Comparison of ENCODE assay signal across 8 cellular contexts in the genomic region with DNA sequence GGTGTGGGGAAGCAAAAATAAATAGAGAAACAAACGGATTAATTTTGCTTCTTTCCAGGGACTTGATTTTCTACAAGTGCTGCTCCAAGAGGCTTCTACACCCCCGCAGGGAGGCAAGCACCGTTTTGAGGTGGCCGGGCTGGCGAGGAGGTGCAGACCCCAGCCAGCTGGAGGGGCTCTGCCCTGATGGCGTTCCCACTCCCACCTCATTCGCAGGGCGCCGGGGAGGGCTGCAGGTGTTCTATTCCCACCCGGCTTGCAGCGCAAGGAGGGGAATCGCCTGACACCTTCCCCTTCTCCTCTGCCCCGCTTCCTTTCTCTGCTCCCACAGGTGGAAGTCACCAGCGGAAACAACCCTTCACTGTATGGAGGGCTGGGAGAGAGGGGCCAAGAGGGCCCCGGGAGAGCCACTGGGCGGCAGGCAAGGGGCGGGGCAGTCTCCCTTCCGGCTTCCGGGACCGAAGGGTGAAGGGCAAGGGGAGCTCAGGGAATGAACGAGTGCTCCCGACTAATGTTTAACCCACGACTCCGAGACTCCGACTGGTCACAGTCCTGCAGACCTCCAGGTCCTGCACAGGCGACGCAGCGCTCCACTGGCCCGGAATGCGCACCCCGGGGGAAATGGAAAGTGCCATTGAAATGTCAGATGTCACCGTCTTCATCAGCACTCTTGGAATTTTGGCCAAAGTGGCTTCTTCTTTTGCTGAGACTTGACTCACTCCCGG. TPM values are rescaled to one million over a fixed set of nuclear protein-coding genes. Genes with fewer than 3 reads are reported as not detected.
DNase-seq lines count a peak whose midpoint lies in the region; TF ChIP-seq lines count a peak whose summit lies in the region.

No MANE protein-coding gene starts in this region.

- H3K27ac ChIP-seq in urinary bladder (ENCODE audit: low read depth), result no peak overlapping the region

- H3K36me3 ChIP-seq in urinary bladder (ENCODE audit: insufficient read depth), result no peaks in the 10 kb centered on the region

- no peaks in the 10 kb centered on the region for H3K4me1 ChIP-seq in urinary bladder (ENCODE audit: insufficient read depth)

- H3K36me3 Mint-ChIP-seq in HFFc6 (ENCODE audit: low read depth), result peaks cover 26% of the 10 kb centered on the region
- no peaks in the 10 kb centered on the region for H3K36me3 Mint-ChIP-seq in neural crest cell (ENCODE audit: low read depth)

- H3K4me1 Mint-ChIP-seq in HFFc6 (ENCODE audit: low read depth) (peaks cover 84% of the 10 kb centered on the region), neural crest cell (peaks cover 15% of the 10 kb centered on the region)

- 9% methylated on average over 33 of the region's 33 CpGs for WGBS in urinary bladder

- H3K9me3 Mint-ChIP-seq in HFFc6 (no peaks in the 10 kb centered on the region), neural crest cell (no peaks in the 10 kb centered on the region)

- H3K4me3 ChIP-seq in fibroblast of pulmonary artery (replicated peaks; ENCODE audit: low read depth, low read length) (peak overlapping the region; percentile 78), urinary bladder (ENCODE audit: low read depth, low read length) (peak overlapping the region; percentile 71)

- H3K27me3 Mint-ChIP-seq in HFFc6 (ENCODE audit: insufficient read depth) (no peaks in the 10 kb centered on the region), neural crest cell (ENCODE audit: low read depth) (peaks cover 24% of the 10 kb centered on the region)

- H3K27ac Mint-ChIP-seq in HFFc6 (peak overlapping the region; percentile 87), neural crest cell (ENCODE audit: unreplicated experiment) (peak overlapping the region; percentile 6)

- DNase-seq in NCI-H748 (lab: John Stamatoyannopoulos, UW; ENCODE audit: unreplicated experiment) (peak; percentile 33), NCI-H748 treated with DMSO at 0.1 percent for 48 hours (lab: John Stamatoyannopoulos, UW) (no peak), HFFc6 (no peak), NCI-H146 (lab: John Stamatoyannopoulos, UW) (peak; percentile 70), fibroblast of pulmonary artery (ENCODE audit: low read depth) (peak; percentile 9), neural crest cell (ENCODE audit: low read depth, low spot score) (peak; percentile 31)
- DNase-seq in activated CD8-positive, alpha-beta memory T cell treated with anti-CD3 and anti-CD28 coated beads, Interleukin-2, amount 50 U/mL, for 4 hours, result peak; percentile 27

- H3K4me3 Mint-ChIP-seq in HFFc6 (peak overlapping the region; percentile 94), neural crest cell (peak overlapping the region; percentile 93)

- no peak for TF ChIP-seq CTCF in HFFc6 (IDR thresholded peaks at IDR 0.05)
- TF ChIP-seq CTCF in fibroblast of pulmonary artery (IDR thresholded peaks at IDR 0.05; ENCODE audit: low read length, missing control alignments), result no peak
- TF ChIP-seq CTCF in neural crest cell (conservative IDR thresholded peaks at IDR 0.05), result no peak

RNA-seq across cellular contexts. Expression of a gene that starts 29.1 kb away (rescaled TPM):
- under 1 TPM in 1 of 6 experiments, not detected in 5; 0.10 TPM for total RNA-seq in HFFc6 (2021; fragmentation: NEBNext Ultra II Directional; extraction: Animal tissue kit (Norgen Biotek cat#: 25700))
- total RNA-seq in neural crest cell, result not detected in 2 replicates
- 0.11 TPM for total RNA-seq in urinary bladder
- not detected for polyA plus RNA-seq in urinary bladder

RNA-seq across cellular contexts. Expression of a gene that starts 45.2 kb away (rescaled TPM):
- not detected for total RNA-seq in HFFc6 (2021; fragmentation: NEBNext Ultra II Directional; extraction: Animal tissue kit (Norgen Biotek cat#: 25700))
- not detected in 2 replicates for total RNA-seq in neural crest cell
- 0.48 TPM for total RNA-seq in urinary bladder
- 0.23 TPM for polyA plus RNA-seq in urinary bladder

Comparison
In these comparisons a context has a peak if more than half of its experiments do, and no peak if none do; other contexts are left out.
1. DNase-seq: peak in NCI-H748 (single experiment), NCI-H146 (single experiment), activated CD8-positive, alpha-beta memory T cell treated with anti-CD3 and anti-CD28 coated beads, Interleukin-2, amount 50 U/mL, for 4 hours (single experiment), fibroblast of pulmonary artery (single experiment) and neural crest cell (single experiment); none in NCI-H748 treated with DMSO at 0.1 percent for 48 hours (single experiment) and HFFc6 (single experiment).